ENCODE assay signal across 12 cellular contexts in the genomic region with DNA sequence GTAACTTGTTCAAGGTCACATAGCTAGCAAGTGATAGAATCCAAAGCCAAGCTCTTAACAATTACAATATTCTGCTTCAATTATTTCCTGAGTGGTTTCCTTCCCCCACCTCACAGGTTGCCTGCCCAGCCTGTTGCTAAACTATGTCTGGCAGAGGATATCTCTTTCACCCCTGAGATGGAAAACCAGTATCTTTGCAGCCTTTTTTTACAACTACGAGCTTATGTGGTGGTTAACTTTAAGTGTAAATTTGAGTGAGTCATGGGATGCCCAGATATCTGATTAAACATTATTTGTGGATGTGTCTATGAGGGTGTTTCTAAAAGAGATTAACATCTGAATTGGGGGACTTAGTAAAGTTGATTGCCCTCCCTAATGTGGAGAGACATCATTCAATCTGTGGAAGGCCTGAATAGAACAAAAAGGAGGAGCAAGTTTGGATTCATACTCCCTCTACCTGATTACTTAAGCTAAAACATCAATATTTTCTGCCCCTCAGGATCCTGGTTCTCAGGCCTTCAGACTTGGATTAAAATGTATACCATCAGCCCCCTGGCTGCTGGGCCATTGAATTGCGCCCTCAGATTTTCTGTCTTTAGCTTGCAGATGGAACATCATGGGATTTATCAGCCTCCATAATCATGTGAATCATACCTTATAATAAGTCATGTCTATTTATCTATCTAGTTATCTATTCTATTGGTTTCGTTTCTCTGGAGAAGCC.
DNase-seq lines count a peak whose midpoint lies in the region; ATAC-seq, FAIRE-seq and TF ChIP-seq lines count a peak whose summit lies in the region.
"Had no signal": no experiment of that assay in that cellular context is flagged by ENCODE, and none has a peak within 500 bp of the region (broad histone marks: within the 10 kb centered on the region; RNA-seq: fewer than 3 reads in every experiment).

No MANE protein-coding gene starts in this region.

- H3K27ac ChIP-seq in kidney (ENCODE audit: low read depth in 2 of 2, low read length in 2 of 2) (no peak overlapping the region), prostate gland (no peak overlapping the region)

- H3K36me3 ChIP-seq in adipocyte (ENCODE audit: control insufficient read depth, insufficient read depth, low read length, severe bottlenecking) (no peaks in the 10 kb centered on the region), kidney (ENCODE audit: control insufficient read depth in 1 of 2, insufficient read depth in 2 of 2, low read length in 2 of 2) (no peaks in the 10 kb centered on the region), prostate gland (no peaks in the 10 kb centered on the region)

- ATAC-seq in GM19395 (IDR thresholded peaks at IDR 0.05; ENCODE audit: unreplicated experiment), result no peak

- H3K9me3 ChIP-seq in adipocyte (ENCODE audit: control insufficient read depth, low read length), result no peaks in the 10 kb centered on the region
- H3K9me3 ChIP-seq in kidney (ENCODE audit: control insufficient read depth in 1 of 2, low read length in 2 of 2), result no peaks in the 10 kb centered on the region
- H3K9me3 ChIP-seq in prostate gland, result no peaks in the 10 kb centered on the region

- intact Hi-C loops in kidney (cut with DNase I) (no loop called here), prostate gland (cut with DNase I) (no loop called here)

- H3K4me1 ChIP-seq in adipocyte (ENCODE audit: control insufficient read depth, insufficient read depth, low read length), result no peaks in the 10 kb centered on the region
- peaks cover 0 to 2% of the 10 kb centered on the region in 2 donors for H3K4me1 ChIP-seq in kidney (ENCODE audit: control insufficient read depth in 1 of 2, insufficient read depth in 1 of 2, low read depth in 1 of 2, low read length in 2 of 2)
- H3K4me1 ChIP-seq in prostate gland (replicated peaks), result no peaks in the 10 kb centered on the region

- H3K9ac ChIP-seq in adipocyte (ENCODE audit: low read length) (no peak overlapping the region), kidney (ENCODE audit: low read length in 2 of 2) (no peak overlapping the region)

- POLR2A ChIA-PET in GM10248 (lab: Yijun Ruan, JAX), result no interaction called here

- no peak for FAIRE-seq in kidney (lab: Jason Lieb, UNC)
- FAIRE-seq: islet of Langerhans had no signal

- no peak for TF ChIP-seq POLR2A in prostate gland (IDR thresholded peaks at IDR 0.05)

- CTCF ChIA-PET in GM10248 (lab: Yijun Ruan, JAX), result interaction anchor here (0.9 to 1.7 kb wide), 3 partner anchors 9 to 10 kb away, joined by 3 to 6 read pairs (median 3); no protein-coding TSS in a partner anchor

- H3K4me3 ChIP-seq in adipocyte (ENCODE audit: low read length) (no peak overlapping the region), kidney (ENCODE audit: low read length in 2 of 2) (no peak overlapping the region), prostate gland (no peak overlapping the region)

- TF ChIP-seq CTCF in kidney (IDR thresholded peaks at IDR 0.05; ENCODE audit: borderline replicate concordance, extremely low read depth, insufficient read depth) (peak; percentile 13), GM10248 (IDR thresholded peaks at IDR 0.05; ENCODE audit: control extremely low read depth, extremely low read depth, low read depth, missing control alignments) (no peak), prostate gland (IDR thresholded peaks at IDR 0.05) (no peak)

- peak; percentile 8 for DNase-seq in COLO668 (lab: John Stamatoyannopoulos, UW; ENCODE audit: unreplicated experiment)
- DNase-seq in adipocyte (ENCODE audit: low read depth), result peak; percentile 25
- no peak for DNase-seq in kidney
- DNase-seq in GM10248 (ENCODE audit: extremely low spot score), result no peak
- no peak for DNase-seq in prostate gland (ENCODE audit: low spot score)
- no peak for DNase-seq in pons (ENCODE audit: low spot score)
- DNase-seq: activated CD4-positive, alpha-beta T cell treated with anti-CD3 and anti-CD28 coated beads for 1 hour; anterior cingulate cortex; NK-92 treated with Interleukin-12 subunit alpha and Interleukin-12 subunit beta, amount 100 ng/mL, for 24 hours had no signal

- H3K27me3 ChIP-seq in adipocyte (replicated peaks; ENCODE audit: control insufficient read depth, insufficient read depth, low read length) (no peaks in the 10 kb centered on the region), prostate gland (replicated peaks; ENCODE audit: insufficient read depth) (no peaks in the 10 kb centered on the region)

- TF ChIP-seq EP300 in Ishikawa (IDR thresholded peaks at IDR 0.05; ENCODE audit: borderline replicate concordance), result no peak

- 77% methylated on average over 3 of the region's 3 CpGs for WGBS in prostate gland

- peak; percentile 55 for TF ChIP-seq RAD21 in Ishikawa (IDR thresholded peaks at IDR 0.05; ENCODE audit: low read depth)

TF ChIP-seq in Ishikawa, 13 proteins besides CTCF, POLR2A, EP300 and RAD21:
- TF ChIP-seq, protein P1, sequence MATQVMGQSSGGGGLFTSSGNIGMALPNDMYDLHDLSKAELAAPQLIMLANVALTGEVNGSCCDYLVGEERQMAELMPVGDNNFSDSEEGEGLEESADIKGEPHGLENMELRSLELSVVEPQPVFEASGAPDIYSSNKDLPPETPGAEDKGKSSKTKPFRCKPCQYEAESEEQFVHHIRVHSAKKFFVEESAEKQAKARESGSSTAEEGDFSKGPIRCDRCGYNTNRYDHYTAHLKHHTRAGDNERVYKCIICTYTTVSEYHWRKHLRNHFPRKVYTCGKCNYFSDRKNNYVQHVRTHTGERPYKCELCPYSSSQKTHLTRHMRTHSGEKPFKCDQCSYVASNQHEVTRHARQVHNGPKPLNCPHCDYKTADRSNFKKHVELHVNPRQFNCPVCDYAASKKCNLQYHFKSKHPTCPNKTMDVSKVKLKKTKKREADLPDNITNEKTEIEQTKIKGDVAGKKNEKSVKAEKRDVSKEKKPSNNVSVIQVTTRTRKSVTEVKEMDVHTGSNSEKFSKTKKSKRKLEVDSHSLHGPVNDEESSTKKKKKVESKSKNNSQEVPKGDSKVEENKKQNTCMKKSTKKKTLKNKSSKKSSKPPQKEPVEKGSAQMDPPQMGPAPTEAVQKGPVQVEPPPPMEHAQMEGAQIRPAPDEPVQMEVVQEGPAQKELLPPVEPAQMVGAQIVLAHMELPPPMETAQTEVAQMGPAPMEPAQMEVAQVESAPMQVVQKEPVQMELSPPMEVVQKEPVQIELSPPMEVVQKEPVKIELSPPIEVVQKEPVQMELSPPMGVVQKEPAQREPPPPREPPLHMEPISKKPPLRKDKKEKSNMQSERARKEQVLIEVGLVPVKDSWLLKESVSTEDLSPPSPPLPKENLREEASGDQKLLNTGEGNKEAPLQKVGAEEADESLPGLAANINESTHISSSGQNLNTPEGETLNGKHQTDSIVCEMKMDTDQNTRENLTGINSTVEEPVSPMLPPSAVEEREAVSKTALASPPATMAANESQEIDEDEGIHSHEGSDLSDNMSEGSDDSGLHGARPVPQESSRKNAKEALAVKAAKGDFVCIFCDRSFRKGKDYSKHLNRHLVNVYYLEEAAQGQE (IDR thresholded peaks at IDR 0.05; ENCODE audit: low read depth), result no peak
- TF ChIP-seq, protein P2, sequence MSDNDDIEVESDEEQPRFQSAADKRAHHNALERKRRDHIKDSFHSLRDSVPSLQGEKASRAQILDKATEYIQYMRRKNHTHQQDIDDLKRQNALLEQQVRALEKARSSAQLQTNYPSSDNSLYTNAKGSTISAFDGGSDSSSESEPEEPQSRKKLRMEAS (IDR thresholded peaks at IDR 0.05), result no peak
- no peak for TF ChIP-seq FOXM1 (IDR thresholded peaks at IDR 0.05; ENCODE audit: borderline replicate concordance, low read depth)
- TF ChIP-seq EGR1 (IDR thresholded peaks at IDR 0.05), result no peak
- TF ChIP-seq ZBTB7A (IDR thresholded peaks at IDR 0.05; ENCODE audit: low read depth), result no peak
- TF ChIP-seq, protein P3, sequence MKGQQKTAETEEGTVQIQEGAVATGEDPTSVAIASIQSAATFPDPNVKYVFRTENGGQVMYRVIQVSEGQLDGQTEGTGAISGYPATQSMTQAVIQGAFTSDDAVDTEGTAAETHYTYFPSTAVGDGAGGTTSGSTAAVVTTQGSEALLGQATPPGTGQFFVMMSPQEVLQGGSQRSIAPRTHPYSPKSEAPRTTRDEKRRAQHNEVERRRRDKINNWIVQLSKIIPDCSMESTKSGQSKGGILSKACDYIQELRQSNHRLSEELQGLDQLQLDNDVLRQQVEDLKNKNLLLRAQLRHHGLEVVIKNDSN (IDR thresholded peaks at IDR 0.05), result no peak
- TF ChIP-seq TEAD4 (IDR thresholded peaks at IDR 0.05), result no peak
- no peak for TF ChIP-seq TAF1 (IDR thresholded peaks at IDR 0.05; ENCODE audit: low read depth)

Comparison
In these comparisons a context has a peak if more than half of its experiments do, and no peak if none do; other contexts are left out.
1. DNase-seq: peak in COLO668 (single experiment) and adipocyte (single experiment); none in kidney (single experiment), GM10248 (single experiment), prostate gland (single experiment) and pons (single experiment).